ENCODE assay signal across 28 cellular contexts in the genomic region with DNA sequence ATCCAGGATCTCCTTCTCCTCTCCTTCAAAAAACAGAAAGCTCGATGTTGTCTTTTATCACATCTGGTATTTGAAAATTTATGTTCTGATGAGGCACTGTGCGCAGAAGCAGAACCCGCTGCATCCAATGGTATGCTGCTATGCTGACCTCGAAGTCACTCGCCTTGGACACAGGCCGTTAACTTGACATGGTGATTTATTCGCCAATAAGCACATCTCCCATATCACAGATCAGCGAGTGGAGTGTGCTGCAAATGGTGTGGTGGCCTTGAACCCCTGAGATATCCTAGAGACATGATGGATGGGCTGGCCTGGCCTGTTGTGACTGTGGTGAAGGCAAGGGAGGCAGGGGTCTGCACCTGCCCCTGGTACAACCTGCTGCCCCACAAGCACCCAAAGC.
"Had no signal": no experiment of that assay in that cellular context is flagged by ENCODE, and none has a peak within 500 bp of the region (broad histone marks: within the 10 kb centered on the region; RNA-seq: fewer than 3 reads in every experiment).

No MANE protein-coding gene starts in this region.

- H2AFZ ChIP-seq: neural progenitor cell had no signal

- H3K9me3 ChIP-seq: neutrophil, pancreas, prostate gland, right atrium auricular region, right lobe of liver, sigmoid colon, stomach, thoracic aorta, thyroid gland, tibial nerve, upper lobe of left lung, uterus had no signal

- DNase-seq: naive B cell; naive thymus-derived CD8-positive, alpha-beta T cell; nucleus accumbens; pancreas; retina; right lobe of liver; sigmoid colon; small intestine; stimulated activated CD4-positive, alpha-beta T cell treated with anti-CD3 and anti-CD28 coated beads, Interleukin-15, amount 100 ng/mL, for 24 hours; stimulated activated CD4-positive, alpha-beta T cell treated with anti-CD3 and anti-CD28 coated beads, Interleukin-2, amount 100 ng/mL, for 24 hours; stimulated activated CD4-positive, alpha-beta T cell treated with anti-CD3 and anti-CD28 coated beads, Interleukin-2, amount 100 ng/mL, for 48 hours; stimulated activated CD4-positive, alpha-beta T cell treated with anti-CD3 and anti-CD28 coated beads, Interleukin-4, amount 100 ng/mL, for 24 hours; stimulated activated naive B cell treated with anti-CD40 and anti-IgM and Interleukin-4, amounts not matched to agents 10 μg/mL and 1 μg/mL and 100 μg/mL, for 72 hours; stimulated activated naive CD4-positive, alpha-beta T cell treated with Interleukin-2 at 50 U/mL for 16 hours; stomach; thyroid gland; trophoblast cell; uterus had no signal

- H3K4me1 Mint-ChIP-seq: naive B cell; naive thymus-derived CD8-positive, alpha-beta T cell; neural progenitor cell; stimulated activated effector memory CD8-positive, alpha-beta T cell treated with anti-CD3 and anti-CD28 coated beads, Interleukin-12 subunit alpha, Interleukin-12 subunit beta, amount 100 ng/mL, for 72 hours; stimulated activated naive B cell treated with anti-CD40 and anti-IgM and Interleukin-4, amounts not matched to agents 10 μg/mL and 1 μg/mL and 100 μg/mL, for 72 hours had no signal

- H3K4me3 ChIP-seq: neural progenitor cell, pancreas, prostate gland, right atrium auricular region, right lobe of liver, sigmoid colon, stomach, thoracic aorta, thyroid gland, tibial nerve, upper lobe of left lung, uterus had no signal

- H3K4me3 Mint-ChIP-seq: naive B cell; naive thymus-derived CD8-positive, alpha-beta T cell; natural killer cell treated with Interleukin-12 subunit alpha and Interleukin-12 subunit beta and Interleukin-15 and Interleukin-18, amount 100 ng/mL, for 72 hours; neural progenitor cell; stimulated activated effector memory CD8-positive, alpha-beta T cell treated with anti-CD3 and anti-CD28 coated beads, Interleukin-12 subunit alpha, Interleukin-12 subunit beta, amount 100 ng/mL, for 72 hours; stimulated activated naive B cell treated with anti-CD40 and anti-IgM and Interleukin-4, amounts not matched to agents 10 μg/mL and 1 μg/mL and 100 μg/mL, for 72 hours; stimulated activated naive CD8-positive, alpha-beta T cell treated with anti-CD3 and anti-CD28 coated beads, Interleukin-15, Interleukin-2, amounts not matched to agents 100 ng/mL and 50 ng/mL, for 24 hours had no signal

- H3K4me1 ChIP-seq: neural progenitor cell, pancreas, right atrium auricular region, right lobe of liver, sigmoid colon, stomach, thyroid gland, tibial nerve, upper lobe of left lung, uterus had no signal

- H3K4me2 ChIP-seq: neural progenitor cell had no signal

- H3K27ac ChIP-seq: neural progenitor cell, neutrophil, pancreas, prostate gland, right atrium auricular region, right lobe of liver, sigmoid colon, stomach, thoracic aorta, thyroid gland, tibial nerve, upper lobe of left lung, uterus had no signal

- H3K27me3 ChIP-seq: neural progenitor cell, neutrophil, pancreas, right atrium auricular region, right lobe of liver, sigmoid colon, stomach, thyroid gland, tibial nerve, upper lobe of left lung, uterus had no signal

- H3K36me3 ChIP-seq: neural progenitor cell, neutrophil, pancreas, prostate gland, right atrium auricular region, right lobe of liver, sigmoid colon, stomach, thoracic aorta, thyroid gland, tibial nerve, upper lobe of left lung, uterus had no signal

- H3K9me3 Mint-ChIP-seq: stimulated activated naive CD8-positive, alpha-beta T cell treated with anti-CD3 and anti-CD28 coated beads, Interleukin-15, Interleukin-2, amounts not matched to agents 100 ng/mL and 50 ng/mL, for 24 hours had no signal

- ATAC-seq: naive thymus-derived CD8-positive, alpha-beta T cell; natural killer cell treated with Interleukin-12 subunit alpha and Interleukin-12 subunit beta and Interleukin-15 and Interleukin-18, amount 100 ng/mL, for 72 hours; pancreas; right lobe of liver; stimulated activated effector memory CD8-positive, alpha-beta T cell treated with anti-CD3 and anti-CD28 coated beads, Interleukin-12 subunit alpha, Interleukin-12 subunit beta, amount 100 ng/mL, for 72 hours; stimulated activated naive B cell treated with anti-CD40 and anti-IgM and Interleukin-4, amounts not matched to agents 10 μg/mL and 1 μg/mL and 100 μg/mL, for 72 hours had no signal

- H3K36me3 Mint-ChIP-seq: naive B cell; naive thymus-derived CD8-positive, alpha-beta T cell; neural progenitor cell; stimulated activated effector memory CD8-positive, alpha-beta T cell treated with anti-CD3 and anti-CD28 coated beads, Interleukin-12 subunit alpha, Interleukin-12 subunit beta, amount 100 ng/mL, for 72 hours; stimulated activated naive B cell treated with anti-CD40 and anti-IgM and Interleukin-4, amounts not matched to agents 10 μg/mL and 1 μg/mL and 100 μg/mL, for 72 hours had no signal

- H3K9ac ChIP-seq: neural progenitor cell had no signal

- H3K27ac Mint-ChIP-seq: naive B cell; naive thymus-derived CD8-positive, alpha-beta T cell; natural killer cell treated with Interleukin-12 subunit alpha and Interleukin-12 subunit beta and Interleukin-15 and Interleukin-18, amount 100 ng/mL, for 72 hours; neural progenitor cell; stimulated activated effector memory CD8-positive, alpha-beta T cell treated with anti-CD3 and anti-CD28 coated beads, Interleukin-12 subunit alpha, Interleukin-12 subunit beta, amount 100 ng/mL, for 72 hours; stimulated activated naive B cell treated with anti-CD40 and anti-IgM and Interleukin-4, amounts not matched to agents 10 μg/mL and 1 μg/mL and 100 μg/mL, for 72 hours; stimulated activated naive CD8-positive, alpha-beta T cell treated with anti-CD3 and anti-CD28 coated beads, Interleukin-15, Interleukin-2, amounts not matched to agents 100 ng/mL and 50 ng/mL, for 24 hours had no signal

- H3K27me3 Mint-ChIP-seq: natural killer cell treated with Interleukin-12 subunit alpha and Interleukin-12 subunit beta and Interleukin-15 and Interleukin-18, amount 100 ng/mL, for 72 hours; stimulated activated naive B cell treated with anti-CD40 and anti-IgM and Interleukin-4, amounts not matched to agents 10 μg/mL and 1 μg/mL and 100 μg/mL, for 72 hours; stimulated activated naive CD8-positive, alpha-beta T cell treated with anti-CD3 and anti-CD28 coated beads, Interleukin-15, Interleukin-2, amounts not matched to agents 100 ng/mL and 50 ng/mL, for 24 hours had no signal
